In genomic region chr19:46571495-46571894, GRCh38 we compare ENCODE assay signal across 9 cellular contexts. TPM values are rescaled to one million over a fixed set of nuclear protein-coding genes. Genes with fewer than 3 reads are reported as not detected.
DNase-seq lines count a peak whose midpoint lies in the region; ATAC-seq and TF ChIP-seq lines count a peak whose summit lies in the region.
"Had no signal": no experiment of that assay in that cellular context is flagged by ENCODE, and none has a peak within 500 bp of the region (broad histone marks: within the 10 kb centered on the region; RNA-seq: fewer than 3 reads in every experiment).

No MANE protein-coding gene starts in this region.

- in situ Hi-C loops in SK-MEL-5 (cut with HindIII; ENCODE audit: low pct_unique_long_range_greater_than_20kb, low sequenced_read_pairs), result no loop called here

- WGBS in iPS DF 6.9 (ENCODE audit: insufficient coverage, insufficient read length), result no CpG with 5 or more reads among the region's 5 CpGs

- H3K36me3 ChIP-seq in CD8-positive, alpha-beta T cell (ENCODE audit: insufficient read depth, low read length), result no peaks in the 10 kb centered on the region
- H3K36me3 ChIP-seq in H7 (replicated peaks; ENCODE audit: control insufficient read depth, insufficient read depth, low read length) (no peaks in the 10 kb centered on the region), iPS DF 6.9 (ENCODE audit: control insufficient read depth, insufficient read depth, low read length) (no peaks in the 10 kb centered on the region)

- peaks cover 12% of the 10 kb centered on the region for H3K27me3 Mint-ChIP-seq in CD8-positive, alpha-beta T cell (ENCODE audit: low read depth)
- no peaks in the 10 kb centered on the region for H3K27me3 Mint-ChIP-seq in activated T-cell treated with anti-CD3 and anti-CD28 coated beads, Interleukin-2, amount 50 U/mL, for 4 hours (ENCODE audit: low read depth)

- H3K9me3 Mint-ChIP-seq in CD8-positive, alpha-beta T cell, result no peaks in the 10 kb centered on the region
- no peaks in the 10 kb centered on the region for H3K9me3 Mint-ChIP-seq in activated T-cell treated with anti-CD3 and anti-CD28 coated beads, Interleukin-2, amount 50 U/mL, for 4 hours

- H3K4me1 Mint-ChIP-seq in CD8-positive, alpha-beta T cell (ENCODE audit: low read depth), result peaks cover 15% of the 10 kb centered on the region
- peaks cover 17% of the 10 kb centered on the region for H3K4me1 Mint-ChIP-seq in activated T-cell treated with anti-CD3 and anti-CD28 coated beads, Interleukin-2, amount 50 U/mL, for 4 hours (ENCODE audit: low read depth)

- no peak overlapping the region for H3K27ac ChIP-seq in CD8-positive, alpha-beta T cell (ENCODE audit: low read depth, low read length)
- H3K27ac ChIP-seq in iPS DF 6.9 (ENCODE audit: low read length), result no peak overlapping the region
- H3K27ac ChIP-seq: KMS-11 had no signal

- no peaks in the 10 kb centered on the region for H3K9me3 ChIP-seq in CD8-positive, alpha-beta T cell (ENCODE audit: low read length)
- H3K9me3 ChIP-seq in iPS DF 6.9 (ENCODE audit: control insufficient read depth, insufficient read depth, low read length), result no peaks in the 10 kb centered on the region

- H3K36me3 Mint-ChIP-seq in CD8-positive, alpha-beta T cell, result no peaks in the 10 kb centered on the region
- no peaks in the 10 kb centered on the region for H3K36me3 Mint-ChIP-seq in activated T-cell treated with anti-CD3 and anti-CD28 coated beads, Interleukin-2, amount 50 U/mL, for 4 hours (ENCODE audit: insufficient read depth)

- CTCF ChIA-PET in CD8-positive, alpha-beta T cell (lab: Charles Lee), result no interaction called here

- POLR2A ChIA-PET in CD8-positive, alpha-beta T cell (lab: Charles Lee), result no interaction called here

- no peaks in the 10 kb centered on the region for H3K27me3 ChIP-seq in CD8-positive, alpha-beta T cell (ENCODE audit: insufficient read depth, low read length)
- H3K27me3 ChIP-seq in H7 (ENCODE audit: control insufficient read depth, insufficient read depth, low read length), result no peaks in the 10 kb centered on the region
- no peaks in the 10 kb centered on the region for H3K27me3 ChIP-seq in iPS DF 6.9 (ENCODE audit: control insufficient read depth, insufficient read depth, low read length)

- no peak overlapping the region for H3K4me3 Mint-ChIP-seq in CD8-positive, alpha-beta T cell
- H3K4me3 Mint-ChIP-seq in activated T-cell treated with anti-CD3 and anti-CD28 coated beads, Interleukin-2, amount 50 U/mL, for 4 hours, result no peak overlapping the region

- no peak for TF ChIP-seq CTCF in CD8-positive, alpha-beta T cell (IDR thresholded peaks at IDR 0.05)

- peak; percentile 55 for ATAC-seq in CD8-positive, alpha-beta T cell
- ATAC-seq in GM18870 (IDR thresholded peaks at IDR 0.05; ENCODE audit: unreplicated experiment), result no peak
- no peak for ATAC-seq in GM18520 (IDR thresholded peaks at IDR 0.05; ENCODE audit: unreplicated experiment)
- no peak for ATAC-seq in GM18873 (IDR thresholded peaks at IDR 0.05; ENCODE audit: low FRiP score, unreplicated experiment)
- no peak for ATAC-seq in activated T-cell treated with anti-CD3 and anti-CD28 coated beads, Interleukin-2, amount 50 U/mL, for 4 hours

- intact Hi-C loops in CD8-positive, alpha-beta T cell (cut with DNase I, micrococcal nuclease), result no loop called here

- H3K4me3 ChIP-seq in CD8-positive, alpha-beta T cell (ENCODE audit: low read depth, low read length), result no peak overlapping the region
- H3K4me3 ChIP-seq in H7 (ENCODE audit: insufficient read depth, low read depth, low read length) (no peak overlapping the region), iPS DF 6.9 (ENCODE audit: low read length) (no peak overlapping the region)

- H3K4me1 ChIP-seq in CD8-positive, alpha-beta T cell (ENCODE audit: insufficient read depth, low read length), result peaks cover 10% of the 10 kb centered on the region
- no peaks in the 10 kb centered on the region for H3K4me1 ChIP-seq in iPS DF 6.9 (ENCODE audit: control insufficient read depth, insufficient read depth, low read length)

- DNase-seq in CD8-positive, alpha-beta T cell, result no peak
- DNase-seq in H7, result peak; percentile 86
- DNase-seq in SK-MEL-5 (ENCODE audit: low read depth, low spot score), result peak; percentile 62
- peak; percentile 73 for DNase-seq in iPS DF 6.9 (ENCODE audit: low read depth, low spot score)
- DNase-seq in activated T-cell treated with anti-CD3 and anti-CD28 coated beads, Interleukin-2, amount 50 U/mL, for 4 hours, result no peak

- no peak overlapping the region for H3K27ac Mint-ChIP-seq in CD8-positive, alpha-beta T cell

RNA-seq across cellular contexts. Expression of gene CALM3, which starts 29.6 kb away (rescaled TPM):
- 100 to 1,000 TPM; 139 to 150 TPM for total RNA-seq in CD8-positive, alpha-beta T cell
- 162 and 202 TPM in 2 replicates for total RNA-seq in H7 (2014; rRNA removed; shearing (Covaris generic))
- total RNA-seq in SK-MEL-5 (2014; rRNA removed; shearing (Covaris generic)), result 106 and 117 TPM in 2 replicates
- polyA plus RNA-seq in SK-MEL-5 (2015; cell fraction: cytosol; rRNA removed), result 235 and 241 TPM in 2 replicates
- polyA plus RNA-seq in SK-MEL-5 (2015; cell fraction: nucleus; rRNA removed), result 87.6 and 119 TPM in 2 replicates
- total RNA-seq in activated T-cell treated with anti-CD3 and anti-CD28 coated beads, Interleukin-2, amount 50 U/mL, for 4 hours, result 100 to 1,000 TPM; 237 to 257 (median 239) TPM

RNA-seq across cellular contexts. Expression of gene PTGIR, which starts 53.4 kb away (rescaled TPM):
- total RNA-seq in CD8-positive, alpha-beta T cell, result under 1 TPM in 1 of 2 experiments, not detected in 1; 0.25 TPM
- total RNA-seq in H7 (2014; rRNA removed; shearing (Covaris generic)), result 0.14 and 0.18 TPM in 2 replicates
- not detected in 2 replicates for total RNA-seq in SK-MEL-5 (2014; rRNA removed; shearing (Covaris generic))
- polyA plus RNA-seq in SK-MEL-5 (2015; cell fraction: cytosol; rRNA removed), result 0.82 TPM in 1 of 2 replicates, not detected in the other
- not detected in 2 replicates for polyA plus RNA-seq in SK-MEL-5 (2015; cell fraction: nucleus; rRNA removed)
- 1 to 10 TPM; 2.2 to 5.8 (median 4.3) TPM for total RNA-seq in activated T-cell treated with anti-CD3 and anti-CD28 coated beads, Interleukin-2, amount 50 U/mL, for 4 hours

Comparison
In these comparisons a context has a peak if more than half of its experiments do, and no peak if none do; other contexts are left out.
1. DNase-seq: peak in H7 (single experiment), SK-MEL-5 (single experiment) and iPS DF 6.9 (single experiment); none in CD8-positive, alpha-beta T cell (0 of 7) and activated T-cell treated with anti-CD3 and anti-CD28 coated beads, Interleukin-2, amount 50 U/mL, for 4 hours (single experiment).